ENCODE assay signal across 10 cellular contexts in genomic region chr2:36569267-36569860, GRCh38. TPM values are rescaled to one million over a fixed set of nuclear protein-coding genes. Genes with fewer than 3 reads are reported as not detected.
DNase-seq lines count a peak whose midpoint lies in the region; ATAC-seq and TF ChIP-seq lines count a peak whose summit lies in the region.
"Had no signal": no experiment of that assay in that cellular context is flagged by ENCODE, and none has a peak within 500 bp of the region (broad histone marks: within the 10 kb centered on the region; RNA-seq: fewer than 3 reads in every experiment).

No MANE protein-coding gene starts in this region.

- H3K9me3 Mint-ChIP-seq in Caco-2 (ENCODE audit: unreplicated experiment), result no peaks in the 10 kb centered on the region

- no peak for TF ChIP-seq CTCF in Caco-2 (IDR thresholded peaks at IDR 0.05; ENCODE audit: insufficient read depth in 1 of 2, low read depth in 1 of 2, low read length in 1 of 2, severe bottlenecking in 1 of 2, unreplicated experiment in 1 of 2)
- TF ChIP-seq CTCF in Panc1 (IDR thresholded peaks at IDR 0.05), result no peak
- TF ChIP-seq CTCF in dorsolateral prefrontal cortex (IDR thresholded peaks at IDR 0.05 in 54 of 56, conservative IDR thresholded peaks at IDR 0.05 in 2 of 56; ENCODE audit: low read depth in 1 of 56, partially characterized antibody in 56 of 56), result no peak
- TF ChIP-seq CTCF in osteoblast (IDR thresholded peaks at IDR 0.05; ENCODE audit: extremely low read depth, low read depth, low read length), result no peak
- TF ChIP-seq CTCF in RWPE1 (conservative IDR thresholded peaks at IDR 0.05; ENCODE audit: low read depth), result no peak

- H3K4me2 ChIP-seq in osteoblast (ENCODE audit: insufficient read depth, low read length), result peak overlapping the region; percentile 65

- no peaks in the 10 kb centered on the region for H4K20me1 ChIP-seq in osteoblast (ENCODE audit: insufficient read depth, low read length)

- H3K4me1 Mint-ChIP-seq in Caco-2 (ENCODE audit: low read depth, unreplicated experiment), result peaks cover 9% of the 10 kb centered on the region

- DNase-seq in Caco-2 (no peak), Panc1 (ENCODE audit: low read depth, low spot score) (no peak), dorsolateral prefrontal cortex (no peak), osteoblast (ENCODE audit: insufficient read length, low spot score, missing footprints) (no peak), COLO668 (lab: John Stamatoyannopoulos, UW; ENCODE audit: unreplicated experiment) (no peak), GM19240 (ENCODE audit: insufficient read length, low spot score) (no peak), RWPE1 (ENCODE audit: low spot score) (no peak), right cardiac atrium (no peak)
- DNase-seq: amygdala, NCI-H1092 had no signal

- ATAC-seq in Panc1 (peak; percentile 32), right cardiac atrium (no peak)

- WGBS in right cardiac atrium, result 69% methylated on average over 3 of the region's 3 CpGs

- peaks cover 71% of the 10 kb centered on the region for H3K79me2 ChIP-seq in osteoblast (ENCODE audit: insufficient read depth, low read length)

- H3K27me3 Mint-ChIP-seq in Caco-2 (ENCODE audit: insufficient read depth, unreplicated experiment), result no peaks in the 10 kb centered on the region

- in situ Hi-C loops in Panc1 (cut with HindIII; ENCODE audit: low pct_unique_long_range_greater_than_20kb, low sequenced_read_pairs), result no loop called here

- H3K9me3 ChIP-seq in Caco-2 (no peaks in the 10 kb centered on the region), Panc1 (ENCODE audit: control insufficient read depth, insufficient read depth, low read depth, low read length) (no peaks in the 10 kb centered on the region), osteoblast (ENCODE audit: low read depth, low read length) (no peaks in the 10 kb centered on the region), right cardiac atrium (ENCODE audit: control insufficient read depth, low read length) (no peaks in the 10 kb centered on the region)

- H3K4me3 Mint-ChIP-seq in Caco-2 (ENCODE audit: unreplicated experiment), result no peak overlapping the region

- POLR2A ChIA-PET in Caco-2 (lab: Charles Lee) (interaction anchor here (0.6 kb wide), 1 partner anchor 215 kb away, joined by 4 read pairs; no protein-coding TSS in a partner anchor), Panc1 (lab: Charles Lee) (interaction anchor here (0.8 kb wide), 1 partner anchor 11 kb away, joined by 3 read pairs; no protein-coding TSS in a partner anchor), RWPE1 (lab: Yijun Ruan, JAX; ENCODE audit: low non-redundant PET) (no interaction called here)

- intact Hi-C loops in Caco-2 (cut with micrococcal nuclease; ENCODE audit: unreplicated experiment), result loop anchor here (2.0 kb wide), 1 partner anchor 25 kb away; no protein-coding TSS in a partner anchor
- intact Hi-C loops in Panc1 (cut with micrococcal nuclease; ENCODE audit: unreplicated experiment), result loop anchor here (10.0 kb wide), 1 partner anchor 215 kb away; no protein-coding TSS in a partner anchor
- intact Hi-C loops in dorsolateral prefrontal cortex (cut with DNase I), result loop anchor here (10.0 kb wide), 1 partner anchor 215 kb away; the partner anchor contains the start of gene CRIM1 (in 2 of the 2)
- intact Hi-C loops in right cardiac atrium (cut with DNase I), result no loop called here

- peaks cover 61% of the 10 kb centered on the region for H3K36me3 Mint-ChIP-seq in Caco-2 (ENCODE audit: insufficient read depth, unreplicated experiment)

- H2AFZ ChIP-seq in osteoblast (ENCODE audit: low read length), result no peak overlapping the region

- H3K27ac ChIP-seq in Panc1 (ENCODE audit: low read length), result peak overlapping the region; percentile 99
- peak overlapping the region in 42 of 59 donors; percentile 2 to 71 (median 42) for H3K27ac ChIP-seq in dorsolateral prefrontal cortex
- H3K27ac ChIP-seq in osteoblast (ENCODE audit: low read depth, low read length), result peak overlapping the region; percentile 80
- no peak overlapping the region for H3K27ac ChIP-seq in RWPE1
- no peak overlapping the region for H3K27ac ChIP-seq in right cardiac atrium (ENCODE audit: low read length)

- no peak overlapping the region for H3K27ac Mint-ChIP-seq in Caco-2 (ENCODE audit: unreplicated experiment)

- H3K4me1 ChIP-seq in Caco-2 (peaks cover 26% of the 10 kb centered on the region), Panc1 (ENCODE audit: control insufficient read depth, insufficient read depth, low read length) (peaks cover 66% of the 10 kb centered on the region), osteoblast (ENCODE audit: insufficient read depth, low read length) (peaks cover 62% of the 10 kb centered on the region), right cardiac atrium (ENCODE audit: control insufficient read depth, insufficient read depth, low read length) (peaks cover 2% of the 10 kb centered on the region)

- H3K4me3 ChIP-seq in Caco-2 (ENCODE audit: low read depth, low read length) (no peak overlapping the region), Panc1 (ENCODE audit: low read depth in 2 of 2, low read length in 2 of 2) (peak overlapping the region in 1 of 2 experiments; percentile 35; a peak in 2 of 4 replicates), dorsolateral prefrontal cortex (peak overlapping the region in 10 of 59 donors; percentile 2 to 25 (median 10)), osteoblast (ENCODE audit: insufficient read depth, low read length) (peak overlapping the region; percentile 23), right cardiac atrium (ENCODE audit: low read length) (no peak overlapping the region)

- CTCF ChIA-PET in Caco-2 (lab: Charles Lee), result no interaction called here
- CTCF ChIA-PET in Panc1 (lab: Charles Lee), result interaction anchor here (0.6 to 0.7 kb wide), 3 partner anchors 99 to 582 kb away, joined by 3 to 4 read pairs (median 3); no protein-coding TSS in a partner anchor
- CTCF ChIA-PET in RWPE1 (lab: Yijun Ruan, JAX), result interaction anchor here (0.5 to 0.7 kb wide), 3 partner anchors 93 to 217 kb away, joined by 3 read pairs; no protein-coding TSS in a partner anchor

- H3K36me3 ChIP-seq in Caco-2 (ENCODE audit: control insufficient read depth, insufficient read depth, low read length) (peaks cover 1% of the 10 kb centered on the region), Panc1 (ENCODE audit: control insufficient read depth, insufficient read depth, low read length) (peaks cover 7% of the 10 kb centered on the region; the same call in 1 of the 2 replicates), osteoblast (ENCODE audit: insufficient read depth, low read length) (peaks cover 14% of the 10 kb centered on the region)

- H3K27me3 ChIP-seq in Caco-2 (replicated peaks; ENCODE audit: control insufficient read depth, insufficient read depth, low read length) (no peaks in the 10 kb centered on the region), Panc1 (ENCODE audit: control insufficient read depth, insufficient read depth, low read length) (no peaks in the 10 kb centered on the region), dorsolateral prefrontal cortex (no peaks in the 10 kb centered on the region), osteoblast (ENCODE audit: insufficient read depth, low read length) (no peaks in the 10 kb centered on the region), right cardiac atrium (ENCODE audit: control insufficient read depth, insufficient read depth) (no peaks in the 10 kb centered on the region)

- BruUV-seq in Caco-2 (replicated peaks; lab: Mats Ljungman, UMichigan) (TSS peak; percentile 15), Panc1 (replicated peaks; lab: Mats Ljungman, UMichigan) (TSS peak; percentile 28)

RNA-seq across cellular contexts. Expression of gene FEZ2, which starts 28.6 kb away (rescaled TPM):
- total RNA-seq in Caco-2 (2022) (50.5 and 55.8 TPM in 2 replicates), Panc1 (2021; ENCODE audit: unreplicated experiment) (51.1 TPM), dorsolateral prefrontal cortex (100 to 1,000 TPM in 9 of 120 experiments, 10 to 100 TPM in 111; 57.1 to 108 (median 87.8) TPM), osteoblast (51.3 and 62.6 TPM in 2 replicates), right cardiac atrium (10 to 100 TPM; 50.2 to 65.6 (median 58.0) TPM)
- polyA plus RNA-seq in Panc1 (2012; ENCODE audit: insufficient read length), result 37.1 TPM
- polyA plus RNA-seq in right cardiac atrium, result 52.3 TPM

Comparison
In these comparisons a context has a peak if more than half of its experiments do, and no peak if none do; other contexts are left out.
1. H3K27ac ChIP-seq: peak in Panc1 (single experiment), dorsolateral prefrontal cortex (42 of 59) and osteoblast (single experiment); none in RWPE1 (single experiment) and right cardiac atrium (single experiment).
2. intact Hi-C loops: an anchor here in Caco-2 (2.0 kb wide), Panc1 (10.0 kb wide) and dorsolateral prefrontal cortex (10.0 kb wide); none called in right cardiac atrium.